In the genomic region with DNA sequence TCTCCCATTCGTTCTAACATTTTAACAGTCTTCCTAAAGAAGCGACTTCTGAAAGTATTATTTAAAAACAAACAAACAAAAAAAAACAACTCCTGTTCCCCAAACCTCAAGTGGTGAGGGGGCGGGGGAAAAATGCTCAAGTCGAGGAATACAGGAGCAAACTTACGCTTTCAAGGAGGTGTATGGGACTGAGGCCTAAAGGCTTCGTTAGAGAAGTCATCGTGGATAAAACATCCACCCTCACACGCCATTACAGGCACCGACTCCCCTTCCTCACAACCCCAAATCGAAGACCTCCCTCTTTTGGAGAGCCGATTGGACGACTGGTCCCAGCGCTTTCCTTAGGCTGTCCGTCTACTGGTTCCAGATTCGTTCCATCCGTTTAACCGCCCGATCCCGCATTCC, we compare ENCODE assay signal across 9 cellular contexts. TPM values are rescaled to one million over a fixed set of nuclear protein-coding genes. Genes with fewer than 3 reads are reported as not detected.
DNase-seq lines count a peak whose midpoint lies in the region; ATAC-seq and TF ChIP-seq lines count a peak whose summit lies in the region.
"Had no signal": no experiment of that assay in that cellular context is flagged by ENCODE, and none has a peak within 500 bp of the region (broad histone marks: within the 10 kb centered on the region; RNA-seq: fewer than 3 reads in every experiment).

No MANE protein-coding gene starts in this region.

- H3K9me3 Mint-ChIP-seq in CD8-positive, alpha-beta T cell, result no peaks in the 10 kb centered on the region
- no peaks in the 10 kb centered on the region for H3K9me3 Mint-ChIP-seq in endothelial cell (ENCODE audit: unreplicated experiment)
- H3K9me3 Mint-ChIP-seq: nephron had no signal

- no peaks in the 10 kb centered on the region for H3K9me3 ChIP-seq in CD8-positive, alpha-beta T cell (ENCODE audit: low read length)
- H3K9me3 ChIP-seq in OCI-LY1 (ENCODE audit: low read length) (no peaks in the 10 kb centered on the region), esophagus muscularis mucosa (no peaks in the 10 kb centered on the region), prostate gland (no peaks in the 10 kb centered on the region)

- H3K27ac ChIP-seq in CD8-positive, alpha-beta T cell (ENCODE audit: low read depth, low read length), result peak overlapping the region; percentile 92
- H3K27ac ChIP-seq in OCI-LY1 (ENCODE audit: low read depth, low read length, poor library complexity, severe bottlenecking), result peak overlapping the region; percentile 93
- H3K27ac ChIP-seq in esophagus muscularis mucosa (replicated peaks in 1 of 4), result peak overlapping the region; percentile 84 to 93 (median 92)
- H3K27ac ChIP-seq in prostate gland, result peak overlapping the region; percentile 92 to 93

- H3K9me2 ChIP-seq in OCI-LY1 (ENCODE audit: low read depth, low read length), result no peaks in the 10 kb centered on the region

- no peak overlapping the region for H3K27ac Mint-ChIP-seq in CD8-positive, alpha-beta T cell
- H3K27ac Mint-ChIP-seq in endothelial cell (ENCODE audit: unreplicated experiment), result no peak overlapping the region
- H3K27ac Mint-ChIP-seq: nephron had no signal

- intact Hi-C loops in CD8-positive, alpha-beta T cell (cut with DNase I, micrococcal nuclease), result loop anchor here in 1 of 2 experiments (1.0 kb wide), 1 partner anchor 20 kb away; no protein-coding TSS in a partner anchor
- intact Hi-C loops in esophagus muscularis mucosa (cut with DNase I) (no loop called here), prostate gland (cut with DNase I) (no loop called here)

- H2AFZ ChIP-seq in OCI-LY1 (ENCODE audit: low read length), result no peak overlapping the region

- peak overlapping the region; percentile 67 for H3K4me2 ChIP-seq in OCI-LY1 (ENCODE audit: low read length)

- peaks cover 15% of the 10 kb centered on the region for H3K4me1 Mint-ChIP-seq in CD8-positive, alpha-beta T cell (ENCODE audit: low read depth)
- H3K4me1 Mint-ChIP-seq in endothelial cell (ENCODE audit: unreplicated experiment), result peaks cover 41% of the 10 kb centered on the region

- POLR2A ChIA-PET in CD8-positive, alpha-beta T cell (lab: Charles Lee), result interaction anchor here (0.6 to 2.9 kb wide), 14 partner anchors 10 to 246 kb away, joined by 3 to 33 read pairs (median 6); a partner anchor contains a TSS

- peak overlapping the region; percentile 83 for H3K4me3 ChIP-seq in CD8-positive, alpha-beta T cell (ENCODE audit: low read depth, low read length)
- peak overlapping the region; percentile 85 for H3K4me3 ChIP-seq in OCI-LY1 (ENCODE audit: low read depth, low read length, poor library complexity, severe bottlenecking)
- peak overlapping the region; percentile 70 to 79 (median 74) for H3K4me3 ChIP-seq in esophagus muscularis mucosa
- peak overlapping the region; percentile 72 to 77 for H3K4me3 ChIP-seq in prostate gland

- 1% methylated on average over 19 of the region's 19 CpGs for WGBS in esophagus muscularis mucosa
- 0% methylated on average over 19 of the region's 19 CpGs for WGBS in prostate gland

- CTCF ChIA-PET in CD8-positive, alpha-beta T cell (lab: Charles Lee), result interaction anchor here (0.5 kb wide), 1 partner anchor 19 kb away, joined by 3 read pairs; no protein-coding TSS in a partner anchor

- H3F3A ChIP-seq in OCI-LY1 (ENCODE audit: insufficient read depth, low read length), result no peaks in the 10 kb centered on the region

- peaks cover 6% of the 10 kb centered on the region for H3K36me3 Mint-ChIP-seq in CD8-positive, alpha-beta T cell
- peaks cover 36% of the 10 kb centered on the region for H3K36me3 Mint-ChIP-seq in endothelial cell (ENCODE audit: low read depth, unreplicated experiment)

- no peaks in the 10 kb centered on the region for H3K27me3 Mint-ChIP-seq in CD8-positive, alpha-beta T cell (ENCODE audit: low read depth)
- peaks cover 5% of the 10 kb centered on the region for H3K27me3 Mint-ChIP-seq in endothelial cell (ENCODE audit: unreplicated experiment)

- H3K4me3 Mint-ChIP-seq in CD8-positive, alpha-beta T cell, result no peak overlapping the region
- no peak overlapping the region for H3K4me3 Mint-ChIP-seq in endothelial cell (ENCODE audit: unreplicated experiment)
- H3K4me3 Mint-ChIP-seq: nephron had no signal

- no peak for TF ChIP-seq CTCF in CD8-positive, alpha-beta T cell (IDR thresholded peaks at IDR 0.05)
- TF ChIP-seq CTCF in OCI-LY1 (IDR thresholded peaks at IDR 0.05; ENCODE audit: low read length), result no peak
- TF ChIP-seq CTCF in esophagus muscularis mucosa (IDR thresholded peaks at IDR 0.05), result no peak
- no peak for TF ChIP-seq CTCF in prostate gland (IDR thresholded peaks at IDR 0.05)
- no peak for TF ChIP-seq CTCF in endothelial cell (IDR thresholded peaks at IDR 0.05; ENCODE audit: unreplicated experiment)

- H4K20me1 ChIP-seq in OCI-LY1 (ENCODE audit: insufficient read depth, low read length), result no peaks in the 10 kb centered on the region

- H3K36me3 ChIP-seq in CD8-positive, alpha-beta T cell (ENCODE audit: insufficient read depth, low read length), result peaks cover 27% of the 10 kb centered on the region
- H3K36me3 ChIP-seq in OCI-LY1 (ENCODE audit: insufficient read depth, low read length), result peaks cover 73% of the 10 kb centered on the region
- peaks cover 21 to 31% (median 24%) of the 10 kb centered on the region in 4 donors for H3K36me3 ChIP-seq in esophagus muscularis mucosa
- H3K36me3 ChIP-seq in prostate gland, result peaks cover 9 to 11% of the 10 kb centered on the region in 2 donors

- H3K9ac ChIP-seq in OCI-LY1 (ENCODE audit: low read length), result peak overlapping the region; percentile 99

- H3K79me2 ChIP-seq in OCI-LY1 (ENCODE audit: insufficient read depth, low read length), result peaks cover 51% of the 10 kb centered on the region

- ATAC-seq in CD8-positive, alpha-beta T cell, result no peak

- TF ChIP-seq EP300 in esophagus muscularis mucosa (IDR thresholded peaks at IDR 0.05), result no peak

- no peaks in the 10 kb centered on the region for H3K27me3 ChIP-seq in CD8-positive, alpha-beta T cell (ENCODE audit: insufficient read depth, low read length)
- H3K27me3 ChIP-seq in OCI-LY1 (ENCODE audit: insufficient read depth, low read length), result no peaks in the 10 kb centered on the region
- H3K27me3 ChIP-seq in esophagus muscularis mucosa, result no peaks in the 10 kb centered on the region
- no peaks in the 10 kb centered on the region for H3K27me3 ChIP-seq in prostate gland (replicated peaks; ENCODE audit: insufficient read depth)

- DNase-seq in CD8-positive, alpha-beta T cell, result no peak
- DNase-seq in esophagus muscularis mucosa (ENCODE audit: extremely low spot score), result no peak
- no peak for DNase-seq in prostate gland (ENCODE audit: low spot score)
- no peak for DNase-seq in endothelial cell (ENCODE audit: low spot score)
- DNase-seq in NCI-H1105 (lab: John Stamatoyannopoulos, UW), result no peak
- DNase-seq in activated CD8-positive, alpha-beta memory T cell treated with anti-CD3 and anti-CD28 coated beads, Interleukin-2, amount 50 U/mL, for 48 hours, result no peak
- no peak for DNase-seq in LoVo (ENCODE audit: low spot score)

- peaks cover 46% of the 10 kb centered on the region for H3K4me1 ChIP-seq in CD8-positive, alpha-beta T cell (ENCODE audit: insufficient read depth, low read length)
- peaks cover 56% of the 10 kb centered on the region for H3K4me1 ChIP-seq in OCI-LY1 (ENCODE audit: insufficient read depth, low read length, severe bottlenecking)
- peaks cover 48 to 58% (median 57%) of the 10 kb centered on the region in 4 donors for H3K4me1 ChIP-seq in esophagus muscularis mucosa
- peaks cover 9% of the 10 kb centered on the region for H3K4me1 ChIP-seq in prostate gland (replicated peaks)

- TF ChIP-seq POLR2A in esophagus muscularis mucosa (IDR thresholded peaks at IDR 0.05; ENCODE audit: low read depth), result peak; percentile 39
- no peak for TF ChIP-seq POLR2A in prostate gland (IDR thresholded peaks at IDR 0.05)

RNA-seq across cellular contexts. Expression of a gene that starts 0.7 kb away (rescaled TPM):
- total RNA-seq in CD8-positive, alpha-beta T cell, result 10 to 100 TPM; 26.1 to 26.7 TPM
- total RNA-seq in esophagus muscularis mucosa (10 to 100 TPM; 29.0 to 45.3 (median 37.3) TPM), prostate gland (10 to 100 TPM; 49.9 to 52.8 TPM), endothelial cell (ENCODE audit: unreplicated experiment) (173 TPM)

RNA-seq across cellular contexts. Expression of a gene that starts 1.3 kb away (rescaled TPM):
- 1,000 to 10,000 TPM; 1,967 to 1,977 TPM for total RNA-seq in CD8-positive, alpha-beta T cell
- 100 to 1,000 TPM; 216 to 368 (median 270) TPM for total RNA-seq in esophagus muscularis mucosa
- 100 to 1,000 TPM; 419 to 726 TPM for total RNA-seq in prostate gland
- 1,804 TPM for total RNA-seq in endothelial cell (ENCODE audit: unreplicated experiment)

RNA-seq across cellular contexts. Expression of a gene that starts 21.6 kb away (rescaled TPM):
- not detected for total RNA-seq in CD8-positive, alpha-beta T cell
- total RNA-seq in esophagus muscularis mucosa, result 1 to 10 TPM in 1 of 4 donors, under 1 TPM in 2, not detected in 1; 0.32 to 3.8 (median 0.42) TPM
- 1 to 10 TPM in 1 of 2 donors, not detected in 1; 1.1 TPM for total RNA-seq in prostate gland
- total RNA-seq in endothelial cell (ENCODE audit: unreplicated experiment), result 0.49 TPM

RNA-seq across cellular contexts. Expression of a gene that starts 45.7 kb away (rescaled TPM):
- 10 to 100 TPM; 24.1 to 25.2 TPM for total RNA-seq in CD8-positive, alpha-beta T cell
- total RNA-seq in esophagus muscularis mucosa, result 10 to 100 TPM; 41.1 to 61.9 (median 48.5) TPM
- 100 to 1,000 TPM in 1 of 2 donors, 10 to 100 TPM in 1; 83.1 to 192 TPM for total RNA-seq in prostate gland
- 130 TPM for total RNA-seq in endothelial cell (ENCODE audit: unreplicated experiment)
